10 cellular contexts compared by ENCODE assay signal in the genomic region with DNA sequence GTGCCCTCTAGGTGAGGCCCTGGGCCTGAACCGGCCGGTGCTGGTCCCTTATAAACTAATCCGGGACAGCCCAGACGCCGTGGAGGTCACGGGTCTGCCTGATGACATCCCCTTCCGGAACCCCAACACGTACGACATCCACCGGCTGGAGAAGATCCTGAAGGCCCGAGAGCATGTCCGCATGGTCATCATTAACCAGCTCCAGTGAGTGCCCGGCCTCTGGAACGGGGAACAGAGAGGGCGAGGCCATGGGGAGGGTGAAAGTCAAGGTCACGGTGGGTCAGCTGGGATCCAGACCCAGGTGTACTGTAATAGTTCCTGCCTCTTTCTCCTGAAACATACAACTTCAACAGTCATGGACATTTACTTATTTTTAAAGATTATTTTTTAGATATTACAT.
"Had no signal": no experiment of that assay in that cellular context is flagged by ENCODE, and none has a peak within 500 bp of the region (broad histone marks: within the 10 kb centered on the region; RNA-seq: fewer than 3 reads in every experiment).

No MANE protein-coding gene starts in this region.

- H3K27ac ChIP-seq: HL-60 had no signal

- H3K9me3 Mint-ChIP-seq: GM23338, H9, HFFc6 had no signal

- H3K4me2 ChIP-seq: GM23338 had no signal

- H3K4me3 Mint-ChIP-seq: GM23338, H9, HFFc6 had no signal

- FAIRE-seq: H1, H54, K562 had no signal

- ATAC-seq: GM23338, HCT116, K562 had no signal

- H3K27ac Mint-ChIP-seq: GM23338, H9, HFFc6 had no signal

- H3K4me3 ChIP-seq: GM23338, K562 had no signal

- DNase-seq: H9, HFFc6, IMR-90, KG1 had no signal

- H2AFZ ChIP-seq: GM23338 had no signal
